ENCODE assay signal across 17 cellular contexts in the genomic region with DNA sequence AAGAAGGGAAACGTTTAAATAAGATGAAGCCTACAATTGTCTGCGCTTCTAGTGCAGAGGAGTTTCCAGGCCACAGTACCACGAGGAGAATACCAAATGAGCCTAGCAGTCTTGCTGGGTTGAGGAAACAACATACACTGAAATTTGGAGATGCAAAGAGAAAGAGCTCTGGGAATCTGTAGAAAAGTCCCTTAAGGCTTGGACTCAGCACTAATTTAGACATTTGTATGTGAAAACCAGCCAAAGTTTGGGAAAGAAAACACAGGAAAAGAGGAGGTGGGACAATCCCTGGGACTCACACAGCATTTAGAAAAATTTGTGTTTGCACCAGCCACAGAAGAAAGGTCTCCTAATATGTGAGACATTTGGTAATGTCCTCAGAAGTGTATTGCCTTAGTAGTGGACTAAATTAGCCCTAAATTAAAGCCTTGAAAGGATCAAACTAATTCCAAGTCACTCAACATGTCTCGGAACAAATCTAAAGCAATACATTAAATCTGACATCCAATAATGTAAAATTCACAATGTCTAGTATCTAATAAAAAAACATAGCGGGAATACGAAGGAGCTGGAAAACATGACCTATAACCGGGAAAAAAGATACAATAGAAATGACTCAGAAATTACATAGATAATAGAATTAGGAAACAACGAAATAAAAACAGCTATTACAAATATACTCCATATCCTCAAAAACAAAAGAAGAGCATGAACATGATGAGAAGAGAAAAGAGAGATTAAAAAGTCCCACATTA.
DNase-seq lines count a peak whose midpoint lies in the region; ATAC-seq and TF ChIP-seq lines count a peak whose summit lies in the region.
"Had no signal": no experiment of that assay in that cellular context is flagged by ENCODE, and none has a peak within 500 bp of the region (broad histone marks: within the 10 kb centered on the region; RNA-seq: fewer than 3 reads in every experiment).

No MANE protein-coding gene starts in this region.

- no peak for TF ChIP-seq EP300 in esophagus muscularis mucosa (IDR thresholded peaks at IDR 0.05)

- no peak overlapping the region for H3K4me3 ChIP-seq in esophagus muscularis mucosa

- TF ChIP-seq CTCF in esophagus muscularis mucosa (IDR thresholded peaks at IDR 0.05) = no peak

- peak overlapping the region; percentile 52 for H3K27ac Mint-ChIP-seq in activated CD4-positive, alpha-beta T cell treated with anti-CD3 and anti-CD28 coated beads, Interleukin-2, amount 10 ng/mL, durations not matched to agents 24 days and 14 days
- peak overlapping the region; percentile 89 for H3K27ac Mint-ChIP-seq in stimulated activated naive CD8-positive, alpha-beta T cell treated with anti-CD3 and anti-CD28 coated beads, Interleukin-15, Interleukin-2, amounts not matched to agents 100 ng/mL and 50 ng/mL, for 24 hours
- no peak overlapping the region for H3K27ac Mint-ChIP-seq in stimulated activated naive CD8-positive, alpha-beta T cell treated with anti-CD3 and anti-CD28 coated beads, Interleukin-15, amount 100 ng/mL, for 72 hours
- H3K27ac Mint-ChIP-seq: CD8-positive, alpha-beta T cell; H9 had no signal

- ATAC-seq in stimulated activated naive CD8-positive, alpha-beta T cell treated with anti-CD3 and anti-CD28 coated beads, Interleukin-15, amount 100 ng/mL, for 72 hours = no peak
- ATAC-seq in HG02759 (IDR thresholded peaks at IDR 0.05; ENCODE audit: unreplicated experiment) (no peak), HG03565 (IDR thresholded peaks at IDR 0.05; ENCODE audit: unreplicated experiment) (no peak)
- ATAC-seq: CD8-positive, alpha-beta T cell; HepG2 had no signal

- no peaks in the 10 kb centered on the region for H3K36me3 Mint-ChIP-seq in activated CD4-positive, alpha-beta T cell treated with anti-CD3 and anti-CD28 coated beads, Interleukin-2, amount 10 ng/mL, durations not matched to agents 24 days and 14 days (ENCODE audit: low read depth)
- peaks cover 7% of the 10 kb centered on the region for H3K36me3 Mint-ChIP-seq in stimulated activated naive CD8-positive, alpha-beta T cell treated with anti-CD3 and anti-CD28 coated beads, Interleukin-15, Interleukin-2, amounts not matched to agents 100 ng/mL and 50 ng/mL, for 24 hours (ENCODE audit: low read depth)
- H3K36me3 Mint-ChIP-seq: CD14-positive monocyte; CD8-positive, alpha-beta T cell had no signal

- no peak overlapping the region for H3K4me3 Mint-ChIP-seq in activated CD4-positive, alpha-beta T cell treated with anti-CD3 and anti-CD28 coated beads, Interleukin-2, amount 10 ng/mL, durations not matched to agents 24 days and 14 days
- no peak overlapping the region for H3K4me3 Mint-ChIP-seq in stimulated activated naive CD8-positive, alpha-beta T cell treated with anti-CD3 and anti-CD28 coated beads, Interleukin-15, Interleukin-2, amounts not matched to agents 100 ng/mL and 50 ng/mL, for 24 hours
- no peak overlapping the region for H3K4me3 Mint-ChIP-seq in stimulated activated naive CD8-positive, alpha-beta T cell treated with anti-CD3 and anti-CD28 coated beads, Interleukin-15, amount 100 ng/mL, for 72 hours
- H3K4me3 Mint-ChIP-seq: CD14-positive monocyte; CD8-positive, alpha-beta T cell; H9 had no signal

- peaks cover 1% of the 10 kb centered on the region for H3K27me3 Mint-ChIP-seq in activated CD4-positive, alpha-beta T cell treated with anti-CD3 and anti-CD28 coated beads, Interleukin-2, amount 10 ng/mL, durations not matched to agents 24 days and 14 days
- H3K27me3 Mint-ChIP-seq in stimulated activated naive CD8-positive, alpha-beta T cell treated with anti-CD3 and anti-CD28 coated beads, Interleukin-15, Interleukin-2, amounts not matched to agents 100 ng/mL and 50 ng/mL, for 24 hours = peaks cover 13% of the 10 kb centered on the region
- peaks cover 41% of the 10 kb centered on the region for H3K27me3 Mint-ChIP-seq in stimulated activated naive CD8-positive, alpha-beta T cell treated with anti-CD3 and anti-CD28 coated beads, Interleukin-15, amount 100 ng/mL, for 72 hours

- peaks cover 16% of the 10 kb centered on the region for H3K9me3 Mint-ChIP-seq in activated CD4-positive, alpha-beta T cell treated with anti-CD3 and anti-CD28 coated beads, Interleukin-2, amount 10 ng/mL, durations not matched to agents 24 days and 14 days
- H3K9me3 Mint-ChIP-seq in stimulated activated naive CD8-positive, alpha-beta T cell treated with anti-CD3 and anti-CD28 coated beads, Interleukin-15, Interleukin-2, amounts not matched to agents 100 ng/mL and 50 ng/mL, for 24 hours = peaks cover 6% of the 10 kb centered on the region
- peaks cover 0 to 19% of the 10 kb centered on the region in 2 donors for H3K9me3 Mint-ChIP-seq in stimulated activated naive CD8-positive, alpha-beta T cell treated with anti-CD3 and anti-CD28 coated beads, Interleukin-15, amount 100 ng/mL, for 72 hours
- H3K9me3 Mint-ChIP-seq: CD14-positive monocyte; CD8-positive, alpha-beta T cell had no signal

- H3K36me3 ChIP-seq in esophagus muscularis mucosa = no peaks in the 10 kb centered on the region

- peaks cover 4 to 10% (median 6%) of the 10 kb centered on the region in 4 donors for H3K4me1 ChIP-seq in esophagus muscularis mucosa

- H3K27me3 ChIP-seq in esophagus muscularis mucosa = peaks cover 0 to 3% (median 0%) of the 10 kb centered on the region in 4 donors

- peaks cover 7% of the 10 kb centered on the region for H3K4me1 Mint-ChIP-seq in activated CD4-positive, alpha-beta T cell treated with anti-CD3 and anti-CD28 coated beads, Interleukin-2, amount 10 ng/mL, durations not matched to agents 24 days and 14 days
- H3K4me1 Mint-ChIP-seq in stimulated activated naive CD8-positive, alpha-beta T cell treated with anti-CD3 and anti-CD28 coated beads, Interleukin-15, Interleukin-2, amounts not matched to agents 100 ng/mL and 50 ng/mL, for 24 hours (ENCODE audit: low read depth) = peaks cover 44% of the 10 kb centered on the region
- peaks cover 9% of the 10 kb centered on the region for H3K4me1 Mint-ChIP-seq in stimulated activated naive CD8-positive, alpha-beta T cell treated with anti-CD3 and anti-CD28 coated beads, Interleukin-15, amount 100 ng/mL, for 72 hours
- H3K4me1 Mint-ChIP-seq: CD14-positive monocyte had no signal

- intact Hi-C loops in activated CD4-positive, alpha-beta T cell treated with anti-CD3 and anti-CD28 coated beads, Interleukin-2, amount 10 ng/mL, durations not matched to agents 24 days and 14 days (cut with micrococcal nuclease) = no loop called here
- intact Hi-C loops in esophagus muscularis mucosa (cut with DNase I) = no loop called here

- 81% methylated on average over 8 of the region's 8 CpGs for WGBS in esophagus muscularis mucosa

- no peak for TF ChIP-seq POLR2A in esophagus muscularis mucosa (IDR thresholded peaks at IDR 0.05; ENCODE audit: low read depth)

- no peak overlapping the region for H3K27ac ChIP-seq in esophagus muscularis mucosa (replicated peaks in 1 of 4)
- H3K27ac ChIP-seq: 22Rv1 had no signal

- H3K9me3 ChIP-seq in esophagus muscularis mucosa = no peaks in the 10 kb centered on the region

- DNase-seq in activated CD4-positive, alpha-beta T cell treated with anti-CD3 and anti-CD28 coated beads, Interleukin-2, amount 10 ng/mL, durations not matched to agents 24 days and 14 days = peak; percentile 11
- no peak for DNase-seq in activated CD4-positive, alpha-beta T cell treated with anti-CD3 and anti-CD28 coated beads, Interleukin-2, amount 50 U/mL, for 4 hours
- no peak for DNase-seq in stimulated activated naive CD8-positive, alpha-beta T cell treated with anti-CD3 and anti-CD28 coated beads, Interleukin-15, amount 100 ng/mL, for 72 hours
- DNase-seq in esophagus muscularis mucosa (ENCODE audit: extremely low spot score) (peak; percentile 17), NCI-H2107 (lab: John Stamatoyannopoulos, UW) (no peak)
- DNase-seq: CD8-positive, alpha-beta T cell; COR-L47; DMS153; DND-41; GDM1; H9 had no signal

Comparison
In these comparisons a context has a peak if more than half of its experiments do, and no peak if none do; other contexts are left out.
1. DNase-seq: peak in activated CD4-positive, alpha-beta T cell treated with anti-CD3 and anti-CD28 coated beads, Interleukin-2, amount 10 ng/mL, durations not matched to agents 24 days and 14 days (single experiment) and esophagus muscularis mucosa (single experiment); none in activated CD4-positive, alpha-beta T cell treated with anti-CD3 and anti-CD28 coated beads, Interleukin-2, amount 50 U/mL, for 4 hours (0 of 2), stimulated activated naive CD8-positive, alpha-beta T cell treated with anti-CD3 and anti-CD28 coated beads, Interleukin-15, amount 100 ng/mL, for 72 hours (0 of 2) and NCI-H2107 (single experiment).
2. H3K27ac Mint-ChIP-seq: peak in activated CD4-positive, alpha-beta T cell treated with anti-CD3 and anti-CD28 coated beads, Interleukin-2, amount 10 ng/mL, durations not matched to agents 24 days and 14 days (single experiment) and stimulated activated naive CD8-positive, alpha-beta T cell treated with anti-CD3 and anti-CD28 coated beads, Interleukin-15, Interleukin-2, amounts not matched to agents 100 ng/mL and 50 ng/mL, for 24 hours (single experiment); none in stimulated activated naive CD8-positive, alpha-beta T cell treated with anti-CD3 and anti-CD28 coated beads, Interleukin-15, amount 100 ng/mL, for 72 hours (0 of 2).